In genomic region chr1:75722966-75723365, GRCh38 we compare ENCODE assay signal across 2 cellular contexts.
TF ChIP-seq lines count a peak whose summit lies in the region.

No MANE protein-coding gene starts in this region.

TF ChIP-seq in HCT116, 20 proteins besides CTCF, POLR2A, EP300 and RAD21:
- TF ChIP-seq ZFX (IDR thresholded peaks at IDR 0.05) (no peak), ZBTB33 (IDR thresholded peaks at IDR 0.05; ENCODE audit: extremely low read depth, insufficient replicate concordance, low read length) (no peak), CBX3 (IDR thresholded peaks at IDR 0.05; ENCODE audit: low read depth) (no peak), EZH2phosphoT487 (IDR thresholded peaks at IDR 0.05; ENCODE audit: borderline replicate concordance) (no peak), YY1 (IDR thresholded peaks at IDR 0.05; ENCODE audit: extremely low read depth, insufficient replicate concordance, low read depth, low read length) (no peak), EGR1 (IDR thresholded peaks at IDR 0.05; ENCODE audit: low read depth) (no peak), REST (IDR thresholded peaks at IDR 0.05; ENCODE audit: low read depth) (no peak), CEBPB (IDR thresholded peaks at IDR 0.05; ENCODE audit: low read depth) (no peak), JUND (IDR thresholded peaks at IDR 0.05) (no peak), ATF3 (IDR thresholded peaks at IDR 0.05) (no peak)
- TF ChIP-seq, protein P1, sequence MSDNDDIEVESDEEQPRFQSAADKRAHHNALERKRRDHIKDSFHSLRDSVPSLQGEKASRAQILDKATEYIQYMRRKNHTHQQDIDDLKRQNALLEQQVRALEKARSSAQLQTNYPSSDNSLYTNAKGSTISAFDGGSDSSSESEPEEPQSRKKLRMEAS (IDR thresholded peaks at IDR 0.05): no peak
TF ChIP-seq in HCT116: peak in this region for 0.

TF ChIP-seq in GM12878, 131 proteins besides CTCF, POLR2A, EP300 and RAD21:
- TF ChIP-seq, protein P2, sequence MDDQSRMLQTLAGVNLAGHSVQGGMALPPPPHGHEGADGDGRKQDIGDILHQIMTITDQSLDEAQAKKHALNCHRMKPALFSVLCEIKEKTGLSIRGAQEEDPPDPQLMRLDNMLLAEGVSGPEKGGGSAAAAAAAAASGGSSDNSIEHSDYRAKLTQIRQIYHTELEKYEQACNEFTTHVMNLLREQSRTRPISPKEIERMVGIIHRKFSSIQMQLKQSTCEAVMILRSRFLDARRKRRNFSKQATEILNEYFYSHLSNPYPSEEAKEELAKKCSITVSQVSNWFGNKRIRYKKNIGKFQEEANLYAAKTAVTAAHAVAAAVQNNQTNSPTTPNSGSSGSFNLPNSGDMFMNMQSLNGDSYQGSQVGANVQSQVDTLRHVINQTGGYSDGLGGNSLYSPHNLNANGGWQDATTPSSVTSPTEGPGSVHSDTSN (IDR thresholded peaks at IDR 0.05; ENCODE audit: insufficient replicate concordance, low read depth, low read length): no peak
- TF ChIP-seq POLR2AphosphoS5 (IDR thresholded peaks at IDR 0.05; ENCODE audit: low read length) (no peak), KLF5 (IDR thresholded peaks at IDR 0.05; ENCODE audit: partially characterized antibody) (no peak), RUNX3 (IDR thresholded peaks at IDR 0.05; ENCODE audit: low read length) (no peak), SUZ12 (IDR thresholded peaks at IDR 0.05; ENCODE audit: unreplicated experiment) (no peak), CBX5 (IDR thresholded peaks at IDR 0.05; ENCODE audit: low read depth) (no peak)
- TF ChIP-seq, protein P3, sequence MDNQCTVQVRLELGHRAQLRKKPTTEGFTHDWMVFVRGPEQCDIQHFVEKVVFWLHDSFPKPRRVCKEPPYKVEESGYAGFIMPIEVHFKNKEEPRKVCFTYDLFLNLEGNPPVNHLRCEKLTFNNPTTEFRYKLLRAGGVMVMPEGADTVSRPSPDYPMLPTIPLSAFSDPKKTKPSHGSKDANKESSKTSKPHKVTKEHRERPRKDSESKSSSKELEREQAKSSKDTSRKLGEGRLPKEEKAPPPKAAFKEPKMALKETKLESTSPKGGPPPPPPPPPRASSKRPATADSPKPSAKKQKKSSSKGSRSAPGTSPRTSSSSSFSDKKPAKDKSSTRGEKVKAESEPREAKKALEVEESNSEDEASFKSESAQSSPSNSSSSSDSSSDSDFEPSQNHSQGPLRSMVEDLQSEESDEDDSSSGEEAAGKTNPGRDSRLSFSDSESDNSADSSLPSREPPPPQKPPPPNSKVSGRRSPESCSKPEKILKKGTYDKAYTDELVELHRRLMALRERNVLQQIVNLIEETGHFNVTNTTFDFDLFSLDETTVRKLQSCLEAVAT (IDR thresholded peaks at IDR 0.05): no peak
- TF ChIP-seq, protein P1 (IDR thresholded peaks at IDR 0.05; ENCODE audit: low read depth, low read length): no peak
- TF ChIP-seq, protein P4, sequence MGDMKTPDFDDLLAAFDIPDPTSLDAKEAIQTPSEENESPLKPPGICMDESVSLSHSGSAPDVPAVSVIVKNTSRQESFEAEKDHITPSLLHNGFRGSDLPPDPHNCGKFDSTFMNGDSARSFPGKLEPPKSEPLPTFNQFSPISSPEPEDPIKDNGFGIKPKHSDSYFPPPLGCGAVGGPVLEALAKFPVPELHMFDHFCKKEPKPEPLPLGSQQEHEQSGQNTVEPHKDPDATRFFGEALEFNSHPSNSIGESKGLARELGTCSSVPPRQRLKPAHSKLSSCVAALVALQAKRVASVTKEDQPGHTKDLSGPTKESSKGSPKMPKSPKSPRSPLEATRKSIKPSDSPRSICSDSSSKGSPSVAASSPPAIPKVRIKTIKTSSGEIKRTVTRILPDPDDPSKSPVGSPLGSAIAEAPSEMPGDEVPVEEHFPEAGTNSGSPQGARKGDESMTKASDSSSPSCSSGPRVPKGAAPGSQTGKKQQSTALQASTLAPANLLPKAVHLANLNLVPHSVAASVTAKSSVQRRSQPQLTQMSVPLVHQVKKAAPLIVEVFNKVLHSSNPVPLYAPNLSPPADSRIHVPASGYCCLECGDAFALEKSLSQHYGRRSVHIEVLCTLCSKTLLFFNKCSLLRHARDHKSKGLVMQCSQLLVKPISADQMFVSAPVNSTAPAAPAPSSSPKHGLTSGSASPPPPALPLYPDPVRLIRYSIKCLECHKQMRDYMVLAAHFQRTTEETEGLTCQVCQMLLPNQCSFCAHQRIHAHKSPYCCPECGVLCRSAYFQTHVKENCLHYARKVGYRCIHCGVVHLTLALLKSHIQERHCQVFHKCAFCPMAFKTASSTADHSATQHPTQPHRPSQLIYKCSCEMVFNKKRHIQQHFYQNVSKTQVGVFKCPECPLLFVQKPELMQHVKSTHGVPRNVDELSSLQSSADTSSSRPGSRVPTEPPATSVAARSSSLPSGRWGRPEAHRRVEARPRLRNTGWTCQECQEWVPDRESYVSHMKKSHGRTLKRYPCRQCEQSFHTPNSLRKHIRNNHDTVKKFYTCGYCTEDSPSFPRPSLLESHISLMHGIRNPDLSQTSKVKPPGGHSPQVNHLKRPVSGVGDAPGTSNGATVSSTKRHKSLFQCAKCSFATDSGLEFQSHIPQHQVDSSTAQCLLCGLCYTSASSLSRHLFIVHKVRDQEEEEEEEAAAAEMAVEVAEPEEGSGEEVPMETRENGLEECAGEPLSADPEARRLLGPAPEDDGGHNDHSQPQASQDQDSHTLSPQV (IDR thresholded peaks at IDR 0.05): no peak
